Comparison of ENCODE assay signal across 10 cellular contexts in the genomic region with DNA sequence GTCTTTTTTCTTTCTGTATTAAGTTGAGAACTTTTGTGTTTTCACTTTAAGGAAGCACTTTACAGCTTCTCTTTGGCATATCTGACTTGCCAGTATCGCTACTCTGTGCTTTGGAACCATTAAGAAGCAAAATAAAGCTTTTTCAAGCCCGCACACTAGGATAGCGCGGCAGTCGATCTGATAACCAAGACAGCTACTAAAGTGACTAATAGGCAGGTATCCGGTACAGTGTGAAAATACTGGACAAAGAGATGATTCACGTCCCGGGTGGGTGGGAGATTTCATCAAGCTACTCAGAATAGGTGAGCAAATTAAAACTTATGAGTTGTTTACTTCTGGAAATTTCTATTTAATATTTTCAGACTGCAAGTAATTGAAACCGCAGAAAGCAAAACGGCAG. TPM values are rescaled to one million over a fixed set of nuclear protein-coding genes. Genes with fewer than 3 reads are reported as not detected.
"Had no signal": no experiment of that assay in that cellular context is flagged by ENCODE, and none has a peak within 500 bp of the region (broad histone marks: within the 10 kb centered on the region; RNA-seq: fewer than 3 reads in every experiment).

No MANE protein-coding gene starts in this region.

- H3K4me1 Mint-ChIP-seq: GM23338, H9 had no signal

- H3K27ac Mint-ChIP-seq: GM23338, H9, HFFc6 had no signal

- H3K9me3 Mint-ChIP-seq: H9 had no signal

- H3K4me1 ChIP-seq: HAP-1 had no signal

- H3K9me3 ChIP-seq: HAP-1 had no signal

- ATAC-seq: GM23338, HCT116 had no signal

- H3K27ac ChIP-seq: GM23248 had no signal

- H3K4me3 ChIP-seq: GM23248, GM23338, HAP-1 had no signal

- H3K4me3 Mint-ChIP-seq: GM23338, H9, HFFc6 had no signal

- H3K36me3 ChIP-seq: HAP-1 had no signal

- DNase-seq: GM23248, GOT3, H7, H9, HCEC 1CT, HFFc6 had no signal

RNA-seq across cellular contexts. Expression of gene SHISA6, which starts 53.8 kb away (rescaled TPM):
- total RNA-seq: GM23248, H4, HFFc6 had no signal
